ENCODE assay signal across 1 cellular context in the genomic region with DNA sequence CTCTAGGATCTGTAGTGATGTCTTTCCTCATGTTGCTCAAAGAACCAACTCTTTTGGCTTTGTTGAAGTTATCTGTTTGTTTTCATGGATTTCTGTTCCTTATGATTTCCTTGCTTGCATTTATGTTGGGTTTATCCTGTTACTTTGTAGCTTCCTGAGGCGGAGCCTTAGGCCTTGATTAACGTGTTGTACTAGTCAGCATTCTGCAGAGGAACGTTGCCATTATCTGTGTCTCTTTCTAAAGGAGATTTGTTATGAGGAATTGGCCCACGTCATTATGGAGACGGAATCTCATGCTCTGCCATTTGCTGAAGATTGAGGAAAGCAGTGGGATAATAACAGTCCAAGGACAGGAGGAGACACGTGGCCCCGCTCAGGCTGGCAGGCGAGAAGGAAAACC.
TF ChIP-seq lines count a peak whose summit lies in the region.

No MANE protein-coding gene starts in this region.

TF ChIP-seq in K562, 482 proteins besides CTCF, POLR2A, EP300 and RAD21:
- no peak for TF ChIP-seq ZNF134 (CRISPR knock-in tag; conservative IDR thresholded peaks at IDR 0.05)
- no peak for TF ChIP-seq TEAD4 (IDR thresholded peaks at IDR 0.05; ENCODE audit: low read length)
- no peak for TF ChIP-seq TEAD4 (CRISPR knock-in tag; IDR thresholded peaks at IDR 0.05; ENCODE audit: borderline replicate concordance)
- no peak for TF ChIP-seq CXXC5 (CRISPR knock-in tag; IDR thresholded peaks at IDR 0.05)
